ENCODE assay signal across 1 cellular context in genomic region chr6:6788394-6789020, GRCh38.
TF ChIP-seq lines count a peak whose summit lies in the region.

No MANE protein-coding gene starts in this region.

TF ChIP-seq in H1, 55 proteins besides CTCF, POLR2A, EP300 and RAD21 (continued from another document):
- no peak for TF ChIP-seq CEBPB (IDR thresholded peaks at IDR 0.05; ENCODE audit: low read depth, low read length)
- no peak for TF ChIP-seq NRF1 (IDR thresholded peaks at IDR 0.05; ENCODE audit: low read depth, low read length)
- TF ChIP-seq SIX5 (IDR thresholded peaks at IDR 0.05; ENCODE audit: low read depth, low read length) = no peak
